ENCODE assay signal across 1 cellular context in the genomic region with DNA sequence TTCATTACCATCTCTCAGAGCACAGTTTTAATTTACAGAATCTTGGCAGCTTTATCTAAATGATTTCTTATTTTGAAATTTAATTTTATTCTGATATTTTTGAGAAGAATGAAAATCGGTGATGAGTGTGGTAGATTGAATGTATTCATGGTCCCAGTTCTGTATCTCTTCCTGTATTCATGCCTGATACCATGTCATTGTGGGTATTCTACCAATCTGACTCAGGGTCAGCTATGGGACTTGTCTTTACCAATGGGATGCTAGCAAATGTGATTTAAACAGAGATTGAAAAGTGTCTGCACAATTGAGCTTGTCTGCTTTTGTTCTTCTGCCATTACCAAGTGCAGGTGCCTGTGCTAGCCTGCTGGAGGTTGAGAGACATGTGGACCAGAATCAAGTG.
TF ChIP-seq lines count a peak whose summit lies in the region.

No MANE protein-coding gene starts in this region.

TF ChIP-seq in GM23338, 12 proteins besides CTCF, POLR2A, EP300 and RAD21 (continued from another document):
- TF ChIP-seq, protein P1, sequence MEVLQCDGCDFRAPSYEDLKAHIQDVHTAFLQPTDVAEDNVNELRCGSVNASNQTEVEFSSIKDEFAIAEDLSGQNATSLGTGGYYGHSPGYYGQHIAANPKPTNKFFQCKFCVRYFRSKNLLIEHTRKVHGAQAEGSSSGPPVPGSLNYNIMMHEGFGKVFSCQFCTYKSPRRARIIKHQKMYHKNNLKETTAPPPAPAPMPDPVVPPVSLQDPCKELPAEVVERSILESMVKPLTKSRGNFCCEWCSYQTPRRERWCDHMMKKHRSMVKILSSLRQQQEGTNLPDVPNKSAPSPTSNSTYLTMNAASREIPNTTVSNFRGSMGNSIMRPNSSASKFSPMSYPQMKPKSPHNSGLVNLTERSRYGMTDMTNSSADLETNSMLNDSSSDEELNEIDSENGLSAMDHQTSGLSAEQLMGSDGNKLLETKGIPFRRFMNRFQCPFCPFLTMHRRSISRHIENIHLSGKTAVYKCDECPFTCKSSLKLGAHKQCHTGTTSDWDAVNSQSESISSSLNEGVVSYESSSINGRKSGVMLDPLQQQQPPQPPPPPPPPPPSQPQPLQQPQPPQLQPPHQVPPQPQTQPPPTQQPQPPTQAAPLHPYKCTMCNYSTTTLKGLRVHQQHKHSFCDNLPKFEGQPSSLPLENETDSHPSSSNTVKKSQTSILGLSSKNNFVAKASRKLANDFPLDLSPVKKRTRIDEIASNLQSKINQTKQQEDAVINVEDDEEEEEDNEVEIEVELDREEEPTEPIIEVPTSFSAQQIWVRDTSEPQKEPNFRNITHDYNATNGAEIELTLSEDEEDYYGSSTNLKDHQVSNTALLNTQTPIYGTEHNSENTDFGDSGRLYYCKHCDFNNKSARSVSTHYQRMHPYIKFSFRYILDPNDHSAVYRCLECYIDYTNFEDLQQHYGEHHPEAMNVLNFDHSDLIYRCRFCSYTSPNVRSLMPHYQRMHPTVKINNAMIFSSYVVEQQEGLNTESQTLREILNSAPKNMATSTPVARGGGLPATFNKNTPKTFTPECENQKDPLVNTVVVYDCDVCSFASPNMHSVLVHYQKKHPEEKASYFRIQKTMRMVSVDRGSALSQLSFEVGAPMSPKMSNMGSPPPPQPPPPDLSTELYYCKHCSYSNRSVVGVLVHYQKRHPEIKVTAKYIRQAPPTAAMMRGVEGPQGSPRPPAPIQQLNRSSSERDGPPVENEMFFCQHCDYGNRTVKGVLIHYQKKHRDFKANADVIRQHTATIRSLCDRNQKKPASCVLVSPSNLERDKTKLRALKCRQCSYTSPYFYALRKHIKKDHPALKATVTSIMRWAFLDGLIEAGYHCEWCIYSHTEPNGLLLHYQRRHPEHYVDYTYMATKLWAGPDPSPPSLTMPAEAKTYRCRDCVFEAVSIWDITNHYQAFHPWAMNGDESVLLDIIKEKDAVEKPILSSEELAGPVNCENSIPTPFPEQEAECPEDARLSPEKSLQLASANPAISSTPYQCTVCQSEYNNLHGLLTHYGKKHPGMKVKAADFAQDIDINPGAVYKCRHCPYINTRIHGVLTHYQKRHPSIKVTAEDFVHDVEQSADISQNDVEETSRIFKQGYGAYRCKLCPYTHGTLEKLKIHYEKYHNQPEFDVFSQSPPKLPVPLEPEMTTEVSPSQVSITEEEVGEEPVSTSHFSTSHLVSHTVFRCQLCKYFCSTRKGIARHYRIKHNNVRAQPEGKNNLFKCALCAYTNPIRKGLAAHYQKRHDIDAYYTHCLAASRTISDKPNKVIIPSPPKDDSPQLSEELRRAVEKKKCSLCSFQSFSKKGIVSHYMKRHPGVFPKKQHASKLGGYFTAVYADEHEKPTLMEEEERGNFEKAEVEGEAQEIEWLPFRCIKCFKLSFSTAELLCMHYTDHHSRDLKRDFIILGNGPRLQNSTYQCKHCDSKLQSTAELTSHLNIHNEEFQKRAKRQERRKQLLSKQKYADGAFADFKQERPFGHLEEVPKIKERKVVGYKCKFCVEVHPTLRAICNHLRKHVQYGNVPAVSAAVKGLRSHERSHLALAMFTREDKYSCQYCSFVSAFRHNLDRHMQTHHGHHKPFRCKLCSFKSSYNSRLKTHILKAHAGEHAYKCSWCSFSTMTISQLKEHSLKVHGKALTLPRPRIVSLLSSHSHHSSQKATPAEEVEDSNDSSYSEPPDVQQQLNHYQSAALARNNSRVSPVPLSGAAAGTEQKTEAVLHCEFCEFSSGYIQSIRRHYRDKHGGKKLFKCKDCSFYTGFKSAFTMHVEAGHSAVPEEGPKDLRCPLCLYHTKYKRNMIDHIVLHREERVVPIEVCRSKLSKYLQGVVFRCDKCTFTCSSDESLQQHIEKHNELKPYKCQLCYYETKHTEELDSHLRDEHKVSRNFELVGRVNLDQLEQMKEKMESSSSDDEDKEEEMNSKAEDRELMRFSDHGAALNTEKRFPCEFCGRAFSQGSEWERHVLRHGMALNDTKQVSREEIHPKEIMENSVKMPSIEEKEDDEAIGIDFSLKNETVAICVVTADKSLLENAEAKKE (CRISPR knock-in tag; IDR thresholded peaks at IDR 0.05): no peak
- TF ChIP-seq ZNF331 (CRISPR knock-in tag; IDR thresholded peaks at IDR 0.05; ENCODE audit: low read depth): no peak
TF ChIP-seq in GM23338: peak in this region for 0.
